In the genomic region with DNA sequence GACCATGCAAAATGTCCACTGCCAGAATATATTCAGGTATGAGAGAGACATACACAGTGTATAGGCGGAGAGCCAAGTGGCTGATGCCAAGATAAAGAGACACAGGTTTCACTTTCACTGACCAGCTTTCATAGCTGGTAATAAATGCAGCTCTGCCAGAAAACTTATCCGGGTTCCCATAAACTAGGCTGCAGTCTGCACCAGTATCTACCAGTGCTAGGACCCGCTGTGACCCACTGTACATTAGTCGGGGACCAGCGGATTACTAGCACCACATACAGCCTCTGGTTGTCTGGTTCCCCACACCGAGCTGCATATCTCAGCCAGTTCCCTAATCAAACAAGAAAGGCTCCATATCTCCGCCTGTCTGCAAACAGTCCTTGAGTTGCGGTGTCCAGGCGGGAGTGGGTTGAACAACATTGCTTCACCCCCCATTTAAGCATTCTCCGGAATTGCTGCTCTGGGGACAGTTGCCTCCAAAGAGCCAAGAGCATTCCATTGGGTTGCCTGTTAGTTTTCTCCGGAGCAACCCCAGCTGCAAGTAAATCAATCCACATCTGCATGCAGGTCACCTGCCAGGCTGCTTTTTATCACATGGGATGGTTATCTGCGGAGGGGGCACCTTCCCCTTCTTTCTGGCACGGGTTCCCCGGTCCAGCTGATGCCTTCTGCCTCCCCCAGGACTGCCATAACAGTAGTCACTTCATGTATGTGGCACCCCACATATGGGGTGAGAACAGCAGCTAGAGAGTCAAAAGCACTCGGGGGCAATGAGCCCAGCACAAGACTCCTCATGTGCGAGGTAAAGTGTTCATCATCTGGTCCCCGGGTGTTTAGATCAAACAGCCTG, we compare ENCODE assay signal across 1 cellular context.
A peak's percentile ranks its signal among the peaks of the same experiment; 100 is the strongest.
TF ChIP-seq lines count a peak whose summit lies in the region.

No MANE protein-coding gene starts in this region.

TF ChIP-seq in HepG2, 621 proteins besides CTCF, POLR2A, EP300 and RAD21 (continued from another document and continues in another):
- TF ChIP-seq, protein P1, sequence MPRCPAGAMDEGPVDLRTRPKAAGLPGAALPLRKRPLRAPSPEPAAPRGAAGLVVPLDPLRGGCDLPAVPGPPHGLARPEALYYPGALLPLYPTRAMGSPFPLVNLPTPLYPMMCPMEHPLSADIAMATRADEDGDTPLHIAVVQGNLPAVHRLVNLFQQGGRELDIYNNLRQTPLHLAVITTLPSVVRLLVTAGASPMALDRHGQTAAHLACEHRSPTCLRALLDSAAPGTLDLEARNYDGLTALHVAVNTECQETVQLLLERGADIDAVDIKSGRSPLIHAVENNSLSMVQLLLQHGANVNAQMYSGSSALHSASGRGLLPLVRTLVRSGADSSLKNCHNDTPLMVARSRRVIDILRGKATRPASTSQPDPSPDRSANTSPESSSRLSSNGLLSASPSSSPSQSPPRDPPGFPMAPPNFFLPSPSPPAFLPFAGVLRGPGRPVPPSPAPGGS (CRISPR knock-in tag; IDR thresholded peaks at IDR 0.05), result 0 out of 2 replicates have a peak, but pooled peaks have one; percentile 37
- TF ChIP-seq EEA1 (CRISPR knock-in tag; IDR thresholded peaks at IDR 0.05; ENCODE audit: borderline replicate concordance) (0 out of 2 replicates have a peak, but pooled peaks have one; percentile 40), HMG20A (CRISPR knock-in tag; IDR thresholded peaks at IDR 0.05; ENCODE audit: borderline replicate concordance) (peak; percentile 79), HNRNPUL1 (IDR thresholded peaks at IDR 0.05; ENCODE audit: low read depth, low read length) (no peak), ZNF776 (CRISPR knock-in tag; IDR thresholded peaks at IDR 0.05) (no peak), RBFOX2 (IDR thresholded peaks at IDR 0.05; ENCODE audit: low read depth, low read length) (no peak), FOSL1 (CRISPR knock-in tag; IDR thresholded peaks at IDR 0.05; ENCODE audit: borderline replicate concordance) (no peak), ZFAT (CRISPR knock-in tag; conservative IDR thresholded peaks at IDR 0.05) (no peak), ARNTL (CRISPR knock-in tag; IDR thresholded peaks at IDR 0.05) (no peak), HNF4G (IDR thresholded peaks at IDR 0.05; ENCODE audit: borderline replicate concordance, low read depth, low read length) (peak; percentile 65; the same call in 1 of the 2 replicates), HNF4G (CRISPR knock-in tag; IDR thresholded peaks at IDR 0.05; ENCODE audit: borderline replicate concordance, low read depth) (no peak), TGIF2 (CRISPR knock-in tag; IDR thresholded peaks at IDR 0.05) (no peak), NR2C2 (CRISPR knock-in tag; IDR thresholded peaks at IDR 0.05; ENCODE audit: borderline replicate concordance) (peak; percentile 49; the same call in 1 of the 2 replicates), ZKSCAN8 (CRISPR knock-in tag; IDR thresholded peaks at IDR 0.05; ENCODE audit: borderline replicate concordance) (peak; percentile 61; the same call in 1 of the 2 replicates), ZBTB20 (CRISPR knock-in tag; IDR thresholded peaks at IDR 0.05; ENCODE audit: borderline replicate concordance, low read depth) (no peak), FOXJ3 (CRISPR knock-in tag; IDR thresholded peaks at IDR 0.05; ENCODE audit: borderline replicate concordance) (peak; percentile 63; the same call in 1 of the 2 replicates), SALL2 (CRISPR knock-in tag; IDR thresholded peaks at IDR 0.05) (no peak), TOE1 (CRISPR knock-in tag; IDR thresholded peaks at IDR 0.05) (no peak), ZNF75D (CRISPR knock-in tag; IDR thresholded peaks at IDR 0.05; ENCODE audit: borderline replicate concordance) (no peak), ZKSCAN5 (CRISPR knock-in tag; IDR thresholded peaks at IDR 0.05) (no peak), TBX2 (CRISPR knock-in tag; IDR thresholded peaks at IDR 0.05; ENCODE audit: borderline replicate concordance) (peak; percentile 92), ZEB1 (IDR thresholded peaks at IDR 0.05; ENCODE audit: insufficient replicate concordance, low read depth) (no peak), ZFP41 (CRISPR knock-in tag; IDR thresholded peaks at IDR 0.05; ENCODE audit: borderline replicate concordance) (no peak), IRX3 (CRISPR knock-in tag; IDR thresholded peaks at IDR 0.05; ENCODE audit: borderline replicate concordance, low read depth) (no peak), ZNF570 (CRISPR knock-in tag; IDR thresholded peaks at IDR 0.05; ENCODE audit: borderline replicate concordance) (no peak), NR2F1 (CRISPR knock-in tag; IDR thresholded peaks at IDR 0.05) (no peak)
- TF ChIP-seq, protein P2, sequence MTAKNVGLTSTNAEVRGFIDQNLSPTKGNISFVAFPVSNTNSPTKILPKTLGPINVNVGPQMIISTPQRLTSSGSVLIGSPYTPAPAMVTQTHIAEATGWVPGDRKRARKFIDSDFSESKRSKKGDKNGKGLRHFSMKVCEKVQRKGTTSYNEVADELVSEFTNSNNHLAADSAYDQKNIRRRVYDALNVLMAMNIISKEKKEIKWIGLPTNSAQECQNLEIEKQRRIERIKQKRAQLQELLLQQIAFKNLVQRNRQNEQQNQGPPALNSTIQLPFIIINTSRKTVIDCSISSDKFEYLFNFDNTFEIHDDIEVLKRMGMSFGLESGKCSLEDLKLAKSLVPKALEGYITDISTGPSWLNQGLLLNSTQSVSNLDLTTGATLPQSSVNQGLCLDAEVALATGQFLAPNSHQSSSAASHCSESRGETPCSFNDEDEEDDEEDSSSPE (CRISPR knock-in tag; IDR thresholded peaks at IDR 0.05), result peak; percentile 78
- TF ChIP-seq, protein P3, sequence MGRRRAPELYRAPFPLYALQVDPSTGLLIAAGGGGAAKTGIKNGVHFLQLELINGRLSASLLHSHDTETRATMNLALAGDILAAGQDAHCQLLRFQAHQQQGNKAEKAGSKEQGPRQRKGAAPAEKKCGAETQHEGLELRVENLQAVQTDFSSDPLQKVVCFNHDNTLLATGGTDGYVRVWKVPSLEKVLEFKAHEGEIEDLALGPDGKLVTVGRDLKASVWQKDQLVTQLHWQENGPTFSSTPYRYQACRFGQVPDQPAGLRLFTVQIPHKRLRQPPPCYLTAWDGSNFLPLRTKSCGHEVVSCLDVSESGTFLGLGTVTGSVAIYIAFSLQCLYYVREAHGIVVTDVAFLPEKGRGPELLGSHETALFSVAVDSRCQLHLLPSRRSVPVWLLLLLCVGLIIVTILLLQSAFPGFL (CRISPR knock-in tag; IDR thresholded peaks at IDR 0.05), result no peak
- TF ChIP-seq, protein P4, sequence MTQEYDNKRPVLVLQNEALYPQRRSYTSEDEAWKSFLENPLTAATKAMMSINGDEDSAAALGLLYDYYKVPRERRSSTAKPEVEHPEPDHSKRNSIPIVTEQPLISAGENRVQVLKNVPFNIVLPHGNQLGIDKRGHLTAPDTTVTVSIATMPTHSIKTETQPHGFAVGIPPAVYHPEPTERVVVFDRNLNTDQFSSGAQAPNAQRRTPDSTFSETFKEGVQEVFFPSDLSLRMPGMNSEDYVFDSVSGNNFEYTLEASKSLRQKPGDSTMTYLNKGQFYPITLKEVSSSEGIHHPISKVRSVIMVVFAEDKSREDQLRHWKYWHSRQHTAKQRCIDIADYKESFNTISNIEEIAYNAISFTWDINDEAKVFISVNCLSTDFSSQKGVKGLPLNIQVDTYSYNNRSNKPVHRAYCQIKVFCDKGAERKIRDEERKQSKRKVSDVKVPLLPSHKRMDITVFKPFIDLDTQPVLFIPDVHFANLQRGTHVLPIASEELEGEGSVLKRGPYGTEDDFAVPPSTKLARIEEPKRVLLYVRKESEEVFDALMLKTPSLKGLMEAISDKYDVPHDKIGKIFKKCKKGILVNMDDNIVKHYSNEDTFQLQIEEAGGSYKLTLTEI (CRISPR knock-in tag; conservative IDR thresholded peaks at IDR 0.05), result no peak
- TF ChIP-seq, protein P5, sequence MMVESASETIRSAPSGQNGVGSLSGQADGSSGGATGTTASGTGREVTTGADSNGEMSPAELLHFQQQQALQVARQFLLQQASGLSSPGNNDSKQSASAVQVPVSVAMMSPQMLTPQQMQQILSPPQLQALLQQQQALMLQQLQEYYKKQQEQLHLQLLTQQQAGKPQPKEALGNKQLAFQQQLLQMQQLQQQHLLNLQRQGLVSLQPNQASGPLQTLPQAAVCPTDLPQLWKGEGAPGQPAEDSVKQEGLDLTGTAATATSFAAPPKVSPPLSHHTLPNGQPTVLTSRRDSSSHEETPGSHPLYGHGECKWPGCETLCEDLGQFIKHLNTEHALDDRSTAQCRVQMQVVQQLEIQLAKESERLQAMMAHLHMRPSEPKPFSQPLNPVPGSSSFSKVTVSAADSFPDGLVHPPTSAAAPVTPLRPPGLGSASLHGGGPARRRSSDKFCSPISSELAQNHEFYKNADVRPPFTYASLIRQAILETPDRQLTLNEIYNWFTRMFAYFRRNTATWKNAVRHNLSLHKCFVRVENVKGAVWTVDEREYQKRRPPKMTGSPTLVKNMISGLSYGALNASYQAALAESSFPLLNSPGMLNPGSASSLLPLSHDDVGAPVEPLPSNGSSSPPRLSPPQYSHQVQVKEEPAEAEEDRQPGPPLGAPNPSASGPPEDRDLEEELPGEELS (CRISPR knock-in tag; IDR thresholded peaks at IDR 0.05), result peak; percentile 94
- TF ChIP-seq, protein P6, sequence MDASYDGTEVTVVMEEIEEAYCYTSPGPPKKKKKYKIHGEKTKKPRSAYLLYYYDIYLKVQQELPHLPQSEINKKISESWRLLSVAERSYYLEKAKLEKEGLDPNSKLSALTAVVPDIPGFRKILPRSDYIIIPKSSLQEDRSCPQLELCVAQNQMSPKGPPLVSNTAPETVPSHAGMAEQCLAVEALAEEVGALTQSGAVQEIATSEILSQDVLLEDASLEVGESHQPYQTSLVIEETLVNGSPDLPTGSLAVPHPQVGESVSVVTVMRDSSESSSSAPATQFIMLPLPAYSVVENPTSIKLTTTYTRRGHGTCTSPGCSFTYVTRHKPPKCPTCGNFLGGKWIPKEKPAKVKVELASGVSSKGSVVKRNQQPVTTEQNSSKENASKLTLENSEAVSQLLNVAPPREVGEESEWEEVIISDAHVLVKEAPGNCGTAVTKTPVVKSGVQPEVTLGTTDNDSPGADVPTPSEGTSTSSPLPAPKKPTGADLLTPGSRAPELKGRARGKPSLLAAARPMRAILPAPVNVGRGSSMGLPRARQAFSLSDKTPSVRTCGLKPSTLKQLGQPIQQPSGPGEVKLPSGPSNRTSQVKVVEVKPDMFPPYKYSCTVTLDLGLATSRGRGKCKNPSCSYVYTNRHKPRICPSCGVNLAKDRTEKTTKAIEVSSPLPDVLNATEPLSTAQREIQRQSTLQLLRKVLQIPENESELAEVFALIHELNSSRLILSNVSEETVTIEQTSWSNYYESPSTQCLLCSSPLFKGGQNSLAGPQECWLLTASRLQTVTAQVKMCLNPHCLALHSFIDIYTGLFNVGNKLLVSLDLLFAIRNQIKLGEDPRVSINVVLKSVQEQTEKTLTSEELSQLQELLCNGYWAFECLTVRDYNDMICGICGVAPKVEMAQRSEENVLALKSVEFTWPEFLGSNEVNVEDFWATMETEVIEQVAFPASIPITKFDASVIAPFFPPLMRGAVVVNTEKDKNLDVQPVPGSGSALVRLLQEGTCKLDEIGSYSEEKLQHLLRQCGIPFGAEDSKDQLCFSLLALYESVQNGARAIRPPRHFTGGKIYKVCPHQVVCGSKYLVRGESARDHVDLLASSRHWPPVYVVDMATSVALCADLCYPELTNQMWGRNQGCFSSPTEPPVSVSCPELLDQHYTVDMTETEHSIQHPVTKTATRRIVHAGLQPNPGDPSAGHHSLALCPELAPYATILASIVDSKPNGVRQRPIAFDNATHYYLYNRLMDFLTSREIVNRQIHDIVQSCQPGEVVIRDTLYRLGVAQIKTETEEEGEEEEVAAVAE (CRISPR knock-in tag; IDR thresholded peaks at IDR 0.05; ENCODE audit: borderline replicate concordance), result no peak; the same call in 1 of the 2 replicates
- TF ChIP-seq, protein P7, sequence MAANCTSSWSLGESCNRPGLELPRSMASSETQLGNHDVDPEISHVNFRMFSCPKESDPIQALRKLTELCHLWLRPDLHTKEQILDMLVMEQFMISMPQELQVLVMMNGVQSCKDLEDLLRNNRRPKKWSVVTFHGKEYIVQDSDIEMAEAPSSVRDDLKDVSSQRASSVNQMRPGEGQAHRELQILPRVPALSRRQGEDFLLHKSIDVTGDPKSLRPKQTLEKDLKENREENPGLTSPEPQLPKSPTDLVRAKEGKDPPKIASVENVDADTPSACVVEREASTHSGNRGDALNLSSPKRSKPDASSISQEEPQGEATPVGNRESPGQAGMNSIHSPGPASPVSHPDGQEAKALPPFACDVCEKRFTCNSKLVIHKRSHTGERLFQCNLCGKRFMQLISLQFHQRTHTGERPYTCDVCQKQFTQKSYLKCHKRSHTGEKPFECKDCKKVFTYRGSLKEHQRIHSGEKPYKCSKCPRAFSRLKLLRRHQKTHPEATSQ (CRISPR knock-in tag; IDR thresholded peaks at IDR 0.05; ENCODE audit: borderline replicate concordance), result no peak; the same call in 1 of the 2 replicates
- TF ChIP-seq, protein P8, sequence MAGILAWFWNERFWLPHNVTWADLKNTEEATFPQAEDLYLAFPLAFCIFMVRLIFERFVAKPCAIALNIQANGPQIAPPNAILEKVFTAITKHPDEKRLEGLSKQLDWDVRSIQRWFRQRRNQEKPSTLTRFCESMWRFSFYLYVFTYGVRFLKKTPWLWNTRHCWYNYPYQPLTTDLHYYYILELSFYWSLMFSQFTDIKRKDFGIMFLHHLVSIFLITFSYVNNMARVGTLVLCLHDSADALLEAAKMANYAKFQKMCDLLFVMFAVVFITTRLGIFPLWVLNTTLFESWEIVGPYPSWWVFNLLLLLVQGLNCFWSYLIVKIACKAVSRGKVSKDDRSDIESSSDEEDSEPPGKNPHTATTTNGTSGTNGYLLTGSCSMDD (CRISPR knock-in tag; IDR thresholded peaks at IDR 0.05), result no peak
- TF ChIP-seq, protein P9, sequence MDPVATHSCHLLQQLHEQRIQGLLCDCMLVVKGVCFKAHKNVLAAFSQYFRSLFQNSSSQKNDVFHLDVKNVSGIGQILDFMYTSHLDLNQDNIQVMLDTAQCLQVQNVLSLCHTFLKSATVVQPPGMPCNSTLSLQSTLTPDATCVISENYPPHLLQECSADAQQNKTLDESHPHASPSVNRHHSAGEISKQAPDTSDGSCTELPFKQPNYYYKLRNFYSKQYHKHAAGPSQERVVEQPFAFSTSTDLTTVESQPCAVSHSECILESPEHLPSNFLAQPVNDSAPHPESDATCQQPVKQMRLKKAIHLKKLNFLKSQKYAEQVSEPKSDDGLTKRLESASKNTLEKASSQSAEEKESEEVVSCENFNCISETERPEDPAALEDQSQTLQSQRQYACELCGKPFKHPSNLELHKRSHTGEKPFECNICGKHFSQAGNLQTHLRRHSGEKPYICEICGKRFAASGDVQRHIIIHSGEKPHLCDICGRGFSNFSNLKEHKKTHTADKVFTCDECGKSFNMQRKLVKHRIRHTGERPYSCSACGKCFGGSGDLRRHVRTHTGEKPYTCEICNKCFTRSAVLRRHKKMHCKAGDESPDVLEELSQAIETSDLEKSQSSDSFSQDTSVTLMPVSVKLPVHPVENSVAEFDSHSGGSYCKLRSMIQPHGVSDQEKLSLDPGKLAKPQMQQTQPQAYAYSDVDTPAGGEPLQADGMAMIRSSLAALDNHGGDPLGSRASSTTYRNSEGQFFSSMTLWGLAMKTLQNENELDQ (CRISPR knock-in tag; IDR thresholded peaks at IDR 0.05; ENCODE audit: borderline replicate concordance), result no peak
- TF ChIP-seq, protein P10, sequence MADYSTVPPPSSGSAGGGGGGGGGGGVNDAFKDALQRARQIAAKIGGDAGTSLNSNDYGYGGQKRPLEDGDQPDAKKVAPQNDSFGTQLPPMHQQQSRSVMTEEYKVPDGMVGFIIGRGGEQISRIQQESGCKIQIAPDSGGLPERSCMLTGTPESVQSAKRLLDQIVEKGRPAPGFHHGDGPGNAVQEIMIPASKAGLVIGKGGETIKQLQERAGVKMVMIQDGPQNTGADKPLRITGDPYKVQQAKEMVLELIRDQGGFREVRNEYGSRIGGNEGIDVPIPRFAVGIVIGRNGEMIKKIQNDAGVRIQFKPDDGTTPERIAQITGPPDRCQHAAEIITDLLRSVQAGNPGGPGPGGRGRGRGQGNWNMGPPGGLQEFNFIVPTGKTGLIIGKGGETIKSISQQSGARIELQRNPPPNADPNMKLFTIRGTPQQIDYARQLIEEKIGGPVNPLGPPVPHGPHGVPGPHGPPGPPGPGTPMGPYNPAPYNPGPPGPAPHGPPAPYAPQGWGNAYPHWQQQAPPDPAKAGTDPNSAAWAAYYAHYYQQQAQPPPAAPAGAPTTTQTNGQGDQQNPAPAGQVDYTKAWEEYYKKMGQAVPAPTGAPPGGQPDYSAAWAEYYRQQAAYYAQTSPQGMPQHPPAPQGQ (CRISPR knock-in tag; IDR thresholded peaks at IDR 0.05; ENCODE audit: borderline replicate concordance), result no peak
